Comparison of ENCODE assay signal across 8 cellular contexts in genomic region chr20:63641792-63642517, GRCh38. TPM values are rescaled to one million over a fixed set of nuclear protein-coding genes. Genes with fewer than 3 reads are reported as not detected.
DNase-seq lines count a peak whose midpoint lies in the region; ATAC-seq and TF ChIP-seq lines count a peak whose summit lies in the region.

No MANE protein-coding gene starts in this region.

- TF ChIP-seq CTCF in A673 (conservative IDR thresholded peaks at IDR 0.05; ENCODE audit: low read depth, low read length) (peak; percentile 30), chondrocyte (IDR thresholded peaks at IDR 0.05) (peak; percentile 69)

- DNase-seq in A673 (ENCODE audit: low spot score), result peak; percentile 83
- peak; percentile 93 for DNase-seq in NCI-H2196 (lab: John Stamatoyannopoulos, UW; ENCODE audit: unreplicated experiment)
- DNase-seq in activated CD4-positive, alpha-beta T cell treated with anti-CD3 and anti-CD28 coated beads for 24 hours (ENCODE audit: low read depth in 2 of 2), result peak; percentile 97 to 98
- DNase-seq in chondrocyte (ENCODE audit: low spot score), result no peak
- peak; percentile 98 to 99 for DNase-seq in stimulated activated CD4-positive, alpha-beta T cell treated with anti-CD3 and anti-CD28 coated beads, Interleukin-2, amount 100 ng/mL, for 24 hours

- no peaks in the 10 kb centered on the region for H3K36me3 Mint-ChIP-seq in chondrocyte (ENCODE audit: low read depth)

- POLR2A ChIA-PET in A673 (lab: Charles Lee; ENCODE audit: low non-redundant PET), result interaction anchor here (0.7 kb wide), 1 partner anchor 1255 kb away, joined by 3 read pairs; the partner anchor contains the start of gene RPS21

- H3K36me3 ChIP-seq in A673 (ENCODE audit: insufficient read depth, low read length, poor library complexity, severe bottlenecking), result peaks cover 3% of the 10 kb centered on the region

- H3K9me3 Mint-ChIP-seq in chondrocyte (ENCODE audit: low read depth), result no peaks in the 10 kb centered on the region

- H3K4me3 ChIP-seq in A673 (ENCODE audit: low read depth, low read length, poor library complexity, severe bottlenecking), result peak overlapping the region; percentile 38

- H3K4me1 ChIP-seq in A673 (ENCODE audit: insufficient read depth, low read length, poor library complexity, severe bottlenecking), result peaks cover 9% of the 10 kb centered on the region

- H3K4me1 Mint-ChIP-seq in chondrocyte (ENCODE audit: low read depth), result no peaks in the 10 kb centered on the region

- BruUV-seq in A673 (replicated peaks; lab: Mats Ljungman, UMichigan), result no TSS peak

- H3K9me3 ChIP-seq in A673 (ENCODE audit: low read depth, low read length, poor library complexity, severe bottlenecking), result no peaks in the 10 kb centered on the region

- CTCF ChIA-PET in A673 (lab: Charles Lee), result interaction anchor here (0.6 to 1.0 kb wide), 3 partner anchors 17 to 238 kb away, joined by 3 to 7 read pairs (median 4); no protein-coding TSS in a partner anchor

- H3K27me3 ChIP-seq in A673 (replicated peaks; ENCODE audit: insufficient read depth, low read depth, low read length, poor library complexity) (no peaks in the 10 kb centered on the region), layer of hippocampus (ENCODE audit: control insufficient read depth, insufficient read depth, low read length) (no peaks in the 10 kb centered on the region)

- H3K27me3 Mint-ChIP-seq in chondrocyte (ENCODE audit: low read depth), result no peaks in the 10 kb centered on the region

- ATAC-seq in GM18861 (IDR thresholded peaks at IDR 0.05; ENCODE audit: unreplicated experiment), result peak; percentile 74
- peak; percentile 56 for ATAC-seq in HG03095 (IDR thresholded peaks at IDR 0.05; ENCODE audit: unreplicated experiment)

- H3K27ac ChIP-seq in A673 (ENCODE audit: low read depth, low read length, poor library complexity, severe bottlenecking) (no peak overlapping the region), layer of hippocampus (ENCODE audit: low read depth, low read length) (peak overlapping the region; percentile 75)

- peak overlapping the region; percentile 61 for H3K4me3 Mint-ChIP-seq in chondrocyte (ENCODE audit: unreplicated experiment)

- intact Hi-C loops in A673 (cut with micrococcal nuclease; ENCODE audit: unreplicated experiment), result no loop called here

- H3K27ac Mint-ChIP-seq in chondrocyte (ENCODE audit: unreplicated experiment), result no peak overlapping the region

RNA-seq across cellular contexts. Expression of gene STMN3, which starts 11.3 kb away (rescaled TPM):
- total RNA-seq in A673 (2021), result 115 and 128 TPM in 2 replicates
- total RNA-seq in chondrocyte, result 7.8 to 15.0 TPM (median 7.8 TPM) in 3 replicates

RNA-seq across cellular contexts. Expression of gene GMEB2, which starts 15.1 kb away (rescaled TPM):
- 12.8 and 14.2 TPM in 2 replicates for total RNA-seq in A673 (2021)
- total RNA-seq in chondrocyte, result 7.8 to 8.5 TPM (median 7.9 TPM) in 3 replicates

RNA-seq across cellular contexts. Expression of gene RTEL1, which starts 16.2 kb away (rescaled TPM):
- 45.6 and 47.8 TPM in 2 replicates for total RNA-seq in A673 (2021)
- total RNA-seq in chondrocyte, result 20.4 to 45.3 TPM (median 21.9 TPM) in 3 replicates

RNA-seq across cellular contexts. Expression of gene TNFRSF6B, which starts 54.5 kb away (rescaled TPM):
- not detected in 2 replicates for total RNA-seq in A673 (2021)
- 0.79 to 0.99 TPM in 2 of 3 replicates, not detected in the other for total RNA-seq in chondrocyte
